ENCODE assay signal across 28 cellular contexts in genomic region chr11:126446581-126446980, GRCh38.
"Had no signal": no experiment of that assay in that cellular context is flagged by ENCODE, and none has a peak within 500 bp of the region (broad histone marks: within the 10 kb centered on the region; RNA-seq: fewer than 3 reads in every experiment).

No MANE protein-coding gene starts in this region.

- H3K9me3 Mint-ChIP-seq: type B pancreatic cell had no signal

- H3K4me3 Mint-ChIP-seq: stimulated activated effector memory CD8-positive, alpha-beta T cell treated with anti-CD3 and anti-CD28 coated beads, Interleukin-12 subunit alpha, Interleukin-12 subunit beta, amount 100 ng/mL, for 72 hours; stimulated activated memory B cell treated with anti-CD40 and anti-IgM and Interleukin-4, amounts not matched to agents 10 μg/mL and 1 μg/mL and 100 μg/mL, for 72 hours; stimulated activated naive B cell treated with anti-CD40 and anti-IgM and Interleukin-4, amounts not matched to agents 10 μg/mL and 1 μg/mL and 100 μg/mL, for 72 hours; stimulated activated naive CD8-positive, alpha-beta T cell treated with anti-CD3 and anti-CD28 coated beads, Interleukin-15, amount 100 ng/mL, for 72 hours; stimulated activated naive CD8-positive, alpha-beta T cell treated with anti-CD3 and anti-CD28 coated beads, Interleukin-15, Interleukin-2, amounts not matched to agents 100 ng/mL and 50 ng/mL, for 24 hours; type B pancreatic cell had no signal

- H3K4me1 ChIP-seq: stomach, suprapubic skin, thyroid gland, tibial artery, tibial nerve, transverse colon, upper lobe of left lung, upper lobe of right lung, uterus, vagina had no signal

- H3K4me1 Mint-ChIP-seq: stimulated activated memory B cell treated with anti-CD40 and anti-IgM and Interleukin-4, amounts not matched to agents 10 μg/mL and 1 μg/mL and 100 μg/mL, for 72 hours; stimulated activated naive CD8-positive, alpha-beta T cell treated with anti-CD3 and anti-CD28 coated beads, Interleukin-15, amount 100 ng/mL, for 72 hours had no signal

- H3K36me3 Mint-ChIP-seq: stimulated activated effector memory CD8-positive, alpha-beta T cell treated with anti-CD3 and anti-CD28 coated beads, Interleukin-12 subunit alpha, Interleukin-12 subunit beta, amount 100 ng/mL, for 72 hours; stimulated activated memory B cell treated with anti-CD40 and anti-IgM and Interleukin-4, amounts not matched to agents 10 μg/mL and 1 μg/mL and 100 μg/mL, for 72 hours; stimulated activated naive B cell treated with anti-CD40 and anti-IgM and Interleukin-4, amounts not matched to agents 10 μg/mL and 1 μg/mL and 100 μg/mL, for 72 hours; type B pancreatic cell had no signal

- H3K36me3 ChIP-seq: stomach, suprapubic skin, thoracic aorta, thyroid gland, tibial artery, tibial nerve, transverse colon, upper lobe of left lung, upper lobe of right lung, uterus, vagina had no signal

- DNase-seq: stimulated activated CD4-positive, alpha-beta T cell treated with anti-CD3 and anti-CD28 coated beads, Interleukin-2, amount 100 ng/mL, for 48 hours; stimulated activated CD4-positive, alpha-beta T cell treated with anti-CD3 and anti-CD28 coated beads, Interleukin-4, amount 100 ng/mL, for 1 hour; stimulated activated CD4-positive, alpha-beta T cell treated with anti-CD3 and anti-CD28 coated beads, Interleukin-4, amount 100 ng/mL, for 24 hours; stimulated activated CD4-positive, alpha-beta T cell treated with anti-CD3 and anti-CD28 coated beads, Interleukin-4, amount 100 ng/mL, for 4 hours; stimulated activated CD8-positive, alpha-beta memory T cell treated with anti-CD3 and anti-CD28 coated beads, Interleukin-4, amount 100 ng/mL, for 48 hours; stimulated activated naive B cell treated with anti-CD40 and anti-IgM and Interleukin-4, amounts not matched to agents 10 μg/mL and 1 μg/mL and 100 μg/mL, for 72 hours; stimulated activated naive CD4-positive, alpha-beta T cell; stimulated activated naive CD4-positive, alpha-beta T cell treated with Interleukin-2 at 50 U/mL for 16 hours; stimulated activated naive CD8-positive, alpha-beta T cell treated with anti-CD3 and anti-CD28 coated beads, Interleukin-15, amount 100 ng/mL, for 72 hours; stimulated activated naive CD8-positive, alpha-beta T cell treated with anti-CD3 and anti-CD28 coated beads, Interleukin-15, Interleukin-2, amounts not matched to agents 100 U/mL and 50 U/mL, for 24 hours; stomach; substantia nigra; testis; thyroid gland; tibial artery; transverse colon; trophoblast cell; upper lobe of left lung; upper lobe of right lung; uterus had no signal

- H3K27ac ChIP-seq: stomach, suprapubic skin, testis, thoracic aorta, thyroid gland, tibial artery, tibial nerve, transverse colon, upper lobe of left lung, upper lobe of right lung, uterus, vagina had no signal

- H3K27me3 ChIP-seq: suprapubic skin, testis, thyroid gland, tibial nerve, upper lobe of left lung, upper lobe of right lung, uterus, vagina had no signal

- H3K27ac Mint-ChIP-seq: stimulated activated effector memory CD8-positive, alpha-beta T cell treated with anti-CD3 and anti-CD28 coated beads, Interleukin-12 subunit alpha, Interleukin-12 subunit beta, amount 100 ng/mL, for 72 hours; stimulated activated memory B cell treated with anti-CD40 and anti-IgM and Interleukin-4, amounts not matched to agents 10 μg/mL and 1 μg/mL and 100 μg/mL, for 72 hours; stimulated activated naive B cell treated with anti-CD40 and anti-IgM and Interleukin-4, amounts not matched to agents 10 μg/mL and 1 μg/mL and 100 μg/mL, for 72 hours; stimulated activated naive CD8-positive, alpha-beta T cell treated with anti-CD3 and anti-CD28 coated beads, Interleukin-15, amount 100 ng/mL, for 72 hours; stimulated activated naive CD8-positive, alpha-beta T cell treated with anti-CD3 and anti-CD28 coated beads, Interleukin-15, Interleukin-2, amounts not matched to agents 100 ng/mL and 50 ng/mL, for 24 hours; type B pancreatic cell had no signal

- H3K4me3 ChIP-seq: stomach, suprapubic skin, testis, thoracic aorta, thyroid gland, tibial artery, tibial nerve, transverse colon, upper lobe of left lung, upper lobe of right lung, uterus, vagina had no signal

- H3K9me3 ChIP-seq: stomach, suprapubic skin, testis, thoracic aorta, thyroid gland, tibial artery, tibial nerve, transverse colon, upper lobe of left lung, upper lobe of right lung, uterus, vagina had no signal
